14 cellular contexts compared by ENCODE assay signal in genomic region chr3:42504334-42505202, GRCh38. TPM values are rescaled to one million over a fixed set of nuclear protein-coding genes. Genes with fewer than 3 reads are reported as not detected.
DNase-seq lines count a peak whose midpoint lies in the region; ATAC-seq and TF ChIP-seq lines count a peak whose summit lies in the region.
"Had no signal": no experiment of that assay in that cellular context is flagged by ENCODE, and none has a peak within 500 bp of the region (broad histone marks: within the 10 kb centered on the region; RNA-seq: fewer than 3 reads in every experiment).

No MANE protein-coding gene starts in this region.

- no peak overlapping the region for H3K4me3 ChIP-seq in CD4-positive, alpha-beta memory T cell (ENCODE audit: low read length in 2 of 2)
- H3K4me3 ChIP-seq in RWPE2 (ENCODE audit: severe bottlenecking) (no peak overlapping the region), endodermal cell (ENCODE audit: low read length) (no peak overlapping the region)

- CTCF ChIA-PET in CD4-positive, alpha-beta memory T cell (lab: Charles Lee; ENCODE audit: partially characterized antibody), result interaction anchor here (1.0 to 50.4 kb wide), 3 partner anchors 14 to 39 kb away, joined by 3 to 1823 read pairs (median 3); no protein-coding TSS in a partner anchor

- peaks cover 0 to 10% of the 10 kb centered on the region in 2 donors for H3K36me3 Mint-ChIP-seq in CD4-positive, alpha-beta memory T cell
- H3K36me3 Mint-ChIP-seq in endodermal cell (ENCODE audit: low read depth) (no peaks in the 10 kb centered on the region), progenitor cell of endocrine pancreas (ENCODE audit: insufficient read depth) (no peaks in the 10 kb centered on the region)

- POLR2A ChIA-PET in CD4-positive, alpha-beta memory T cell (lab: Charles Lee; ENCODE audit: partially characterized antibody), result interaction anchor here (1.1 to 2.1 kb wide), 3 partner anchors 22 to 31 kb away, joined by 3 to 4 read pairs (median 4); no protein-coding TSS in a partner anchor

- TF ChIP-seq POLR2A in erythroblast (IDR thresholded peaks at IDR 0.05; ENCODE audit: low read length), result no peak

- peak overlapping the region; percentile 12 to 93 (median 83) for H3K27ac Mint-ChIP-seq in CD4-positive, alpha-beta memory T cell
- H3K27ac Mint-ChIP-seq in endodermal cell (no peak overlapping the region), progenitor cell of endocrine pancreas (peak overlapping the region; percentile 37)
- H3K27ac Mint-ChIP-seq: stimulated activated naive CD8-positive, alpha-beta T cell treated with anti-CD3 and anti-CD28 coated beads, Interleukin-15, Interleukin-2, amounts not matched to agents 100 ng/mL and 50 ng/mL, for 24 hours had no signal

- H3K4me3 Mint-ChIP-seq in CD4-positive, alpha-beta memory T cell, result peak overlapping the region in 7 of 8 donors; percentile 86 to 92 (median 89)
- H3K4me3 Mint-ChIP-seq in endodermal cell (no peak overlapping the region), progenitor cell of endocrine pancreas (ENCODE audit: low read depth) (no peak overlapping the region)

- intact Hi-C loops in CD4-positive, alpha-beta memory T cell (cut with micrococcal nuclease), result loop anchor here (5.0 kb wide), 1 partner anchor 253 kb away; no protein-coding TSS in a partner anchor

- no peak overlapping the region for H3K27ac ChIP-seq in CD4-positive, alpha-beta memory T cell (ENCODE audit: low read depth, low read length)
- H3K27ac ChIP-seq in RWPE2 (ENCODE audit: poor library complexity, severe bottlenecking) (no peak overlapping the region), endodermal cell (ENCODE audit: low read depth, low read length) (no peak overlapping the region)
- H3K27ac ChIP-seq: C4-2B had no signal

- no peak for TF ChIP-seq CTCF in RWPE2 (IDR thresholded peaks at IDR 0.05; ENCODE audit: poor library complexity, severe bottlenecking)
- TF ChIP-seq CTCF in endodermal cell (conservative IDR thresholded peaks at IDR 0.05), result no peak
- no peak for TF ChIP-seq CTCF in progenitor cell of endocrine pancreas (IDR thresholded peaks at IDR 0.05; ENCODE audit: unreplicated experiment)

- no peak for ATAC-seq in RWPE2 (ENCODE audit: low read depth)
- no peak for ATAC-seq in HG03045 (IDR thresholded peaks at IDR 0.05; ENCODE audit: unreplicated experiment)
- ATAC-seq: left ventricle myocardium superior had no signal

- peaks cover 66% of the 10 kb centered on the region for H3K4me1 ChIP-seq in CD4-positive, alpha-beta memory T cell (ENCODE audit: insufficient read depth, low read length)
- H3K4me1 ChIP-seq in RWPE2 (ENCODE audit: insufficient read depth, poor library complexity, severe bottlenecking) (no peaks in the 10 kb centered on the region), endodermal cell (ENCODE audit: control insufficient read depth, insufficient read depth, low read length) (peaks cover 3% of the 10 kb centered on the region)

- H3K36me3 ChIP-seq in CD4-positive, alpha-beta memory T cell (ENCODE audit: insufficient read depth, low read length), result no peaks in the 10 kb centered on the region
- no peaks in the 10 kb centered on the region for H3K36me3 ChIP-seq in RWPE2 (ENCODE audit: low read depth)
- H3K36me3 ChIP-seq in endodermal cell (ENCODE audit: control insufficient read depth, insufficient read depth, low read length), result no peaks in the 10 kb centered on the region

- H3K4me1 Mint-ChIP-seq in CD4-positive, alpha-beta memory T cell, result peaks cover 37 to 78% (median 58%) of the 10 kb centered on the region in 4 donors
- H3K4me1 Mint-ChIP-seq in endodermal cell, result peaks cover 34% of the 10 kb centered on the region
- H3K4me1 Mint-ChIP-seq in progenitor cell of endocrine pancreas (ENCODE audit: low read depth), result peaks cover 10% of the 10 kb centered on the region

- H3K27me3 Mint-ChIP-seq in CD4-positive, alpha-beta memory T cell, result peaks cover 6 to 7% of the 10 kb centered on the region in 2 donors
- H3K27me3 Mint-ChIP-seq in endodermal cell (ENCODE audit: insufficient read depth) (peaks cover 34% of the 10 kb centered on the region), progenitor cell of endocrine pancreas (peaks cover 49% of the 10 kb centered on the region)

- peaks cover 9% of the 10 kb centered on the region for H3K27me3 ChIP-seq in CD4-positive, alpha-beta memory T cell (ENCODE audit: insufficient read depth, low read length)
- H3K27me3 ChIP-seq in RWPE2 (ENCODE audit: insufficient read depth, poor library complexity, severe bottlenecking) (no peaks in the 10 kb centered on the region), endodermal cell (ENCODE audit: control insufficient read depth, insufficient read depth, low read length, poor library complexity, severe bottlenecking) (peaks cover 38% of the 10 kb centered on the region)

- 90 to 100% methylated on average over 1 to 10 of the region's 10 CpGs for WGBS in endodermal cell (ENCODE audit: insufficient coverage in 1 of 2, insufficient read length in 1 of 2), 2 experiments

- H3K9me3 ChIP-seq in CD4-positive, alpha-beta memory T cell (ENCODE audit: control insufficient read depth in 1 of 2, low read length in 2 of 2), result no peaks in the 10 kb centered on the region
- H3K9me3 ChIP-seq in RWPE2 (ENCODE audit: severe bottlenecking) (no peaks in the 10 kb centered on the region), endodermal cell (ENCODE audit: control insufficient read depth, low read length) (no peaks in the 10 kb centered on the region)

- DNase-seq in CD4-positive, alpha-beta memory T cell, result no peak
- peak; percentile 37 for DNase-seq in RWPE2 (ENCODE audit: low spot score)
- peak; percentile 44 for DNase-seq in endodermal cell
- DNase-seq in progenitor cell of endocrine pancreas (ENCODE audit: low spot score, unreplicated experiment), result no peak
- no peak for DNase-seq in DMS 273 treated with DMSO at 0.1 percent for 48 hours (lab: John Stamatoyannopoulos, UW)
- DNase-seq in D341Med (ENCODE audit: low spot score), result no peak
- DNase-seq in erythroblast (lab: John Stamatoyannopoulos, UW), result no peak
- DNase-seq: left ventricle myocardium superior; NCI-H1105; NCI-H524 treated with DMSO at 0.1 percent for 48 hours; stimulated activated CD4-positive, alpha-beta T cell treated with anti-CD3 and anti-CD28 coated beads, Interleukin-4, amount 100 ng/mL, for 24 hours had no signal

- H3K9ac ChIP-seq in endodermal cell (ENCODE audit: extremely low read depth, low read length, poor library complexity, severe bottlenecking), result no peak overlapping the region

- H3K9me3 Mint-ChIP-seq in CD4-positive, alpha-beta memory T cell, result no peaks in the 10 kb centered on the region
- H3K9me3 Mint-ChIP-seq in endodermal cell (no peaks in the 10 kb centered on the region), progenitor cell of endocrine pancreas (ENCODE audit: low read depth) (no peaks in the 10 kb centered on the region)
- H3K9me3 Mint-ChIP-seq: stimulated activated naive CD8-positive, alpha-beta T cell treated with anti-CD3 and anti-CD28 coated beads, Interleukin-15, Interleukin-2, amounts not matched to agents 100 ng/mL and 50 ng/mL, for 24 hours had no signal

RNA-seq across cellular contexts. Expression of gene VIPR1, which starts 2.1 kb away (rescaled TPM):
- total RNA-seq in CD4-positive, alpha-beta memory T cell, result 100 to 1,000 TPM in 1 of 2 experiments, 10 to 100 TPM in 1; 93.6 to 104 TPM
- polyA plus RNA-seq in CD4-positive, alpha-beta memory T cell, result 10 to 100 TPM; 23.1 to 30.4 TPM
- total RNA-seq in endodermal cell (10 to 100 TPM; 12.9 to 14.7 TPM), progenitor cell of endocrine pancreas (5.8 and 6.8 TPM in 2 replicates)
- 2.2 TPM for polyA plus RNA-seq in endodermal cell (2013, experiment 1 of 2)
- 1.4 TPM for polyA plus RNA-seq in endodermal cell (2013, experiment 2 of 2)

Comparison
In these comparisons a context has a peak if more than half of its experiments do, and no peak if none do; other contexts are left out.
1. DNase-seq: peak in RWPE2 (single experiment) and endodermal cell (single experiment); none in CD4-positive, alpha-beta memory T cell (0 of 5), progenitor cell of endocrine pancreas (single experiment), DMS 273 treated with DMSO at 0.1 percent for 48 hours (single experiment), D341Med (single experiment) and erythroblast (0 of 2).
2. H3K4me3 Mint-ChIP-seq: peak in CD4-positive, alpha-beta memory T cell (7 of 8); none in endodermal cell (single experiment) and progenitor cell of endocrine pancreas (single experiment).
3. RNA of gene VIPR1, which starts 2.1 kb away (total RNA-seq): 93.6 to 104 TPM in CD4-positive, alpha-beta memory T cell; 12.9 to 14.7 TPM in endodermal cell and 5.8 to 6.8 TPM in progenitor cell of endocrine pancreas; every median in the first group is over 4 times any median in the second.